1 cellular context compared by ENCODE assay signal in the genomic region with DNA sequence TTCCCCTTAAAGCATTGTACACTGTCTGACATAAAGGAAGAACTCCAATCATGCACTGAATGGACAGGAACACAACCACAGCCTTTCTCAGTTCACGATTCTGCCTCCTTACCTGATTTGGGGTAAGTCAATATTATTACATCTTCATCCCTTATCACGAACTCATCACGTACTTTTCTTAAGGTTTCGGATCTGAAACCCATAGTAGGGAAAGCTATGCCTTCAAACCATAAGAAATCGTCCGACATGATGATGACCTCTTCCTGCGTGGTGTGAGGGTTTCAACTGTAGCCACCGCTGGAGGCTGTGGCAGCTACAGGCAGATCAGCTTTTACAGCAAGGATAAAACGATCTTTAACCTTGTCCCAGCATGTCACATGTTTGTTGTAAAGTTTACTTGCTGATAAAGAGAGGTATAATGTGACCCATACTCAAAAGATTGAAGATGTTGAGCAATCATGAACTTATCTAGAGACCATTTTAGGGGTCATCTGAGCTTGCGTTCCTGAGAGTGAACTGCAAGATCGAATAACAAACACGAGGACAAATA.
TF ChIP-seq lines count a peak whose summit lies in the region.

A gene with protein sequence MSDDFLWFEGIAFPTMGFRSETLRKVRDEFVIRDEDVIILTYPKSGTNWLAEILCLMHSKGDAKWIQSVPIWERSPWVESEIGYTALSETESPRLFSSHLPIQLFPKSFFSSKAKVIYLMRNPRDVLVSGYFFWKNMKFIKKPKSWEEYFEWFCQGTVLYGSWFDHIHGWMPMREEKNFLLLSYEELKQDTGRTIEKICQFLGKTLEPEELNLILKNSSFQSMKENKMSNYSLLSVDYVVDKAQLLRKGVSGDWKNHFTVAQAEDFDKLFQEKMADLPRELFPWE (minus strand): TSS at position 306 of the 550 bp plus-strand sequence. CDS start 58 bp downstream, at position 248.

TF ChIP-seq in liver, 16 proteins besides CTCF, POLR2A, EP300 and RAD21 (continued from another document):
- peak; percentile 84 to 90 for TF ChIP-seq JUND (IDR thresholded peaks at IDR 0.05)
- no peak for TF ChIP-seq GABPA (IDR thresholded peaks at IDR 0.05 in 1 of 2, conservative IDR thresholded peaks at IDR 0.05 in 1 of 2)
- TF ChIP-seq FOXA2 (IDR thresholded peaks at IDR 0.05), result peak; percentile 72
TF ChIP-seq in liver: peak in this region for 14.
